23 cellular contexts compared by ENCODE assay signal in genomic region chr7:37067961-37068536, GRCh38.
DNase-seq lines count a peak whose midpoint lies in the region; ATAC-seq, FAIRE-seq and TF ChIP-seq lines count a peak whose summit lies in the region.
"Had no signal": no experiment of that assay in that cellular context is flagged by ENCODE, and none has a peak within 500 bp of the region (broad histone marks: within the 10 kb centered on the region; RNA-seq: fewer than 3 reads in every experiment).

No MANE protein-coding gene starts in this region.

- no peak for FAIRE-seq in GM12878 (lab: Jason Lieb, UNC)
- FAIRE-seq: astrocyte, GM12892 had no signal

- H3K4me2 ChIP-seq in GM12878 (ENCODE audit: control insufficient read depth, insufficient read depth), result no peak overlapping the region
- H3K4me2 ChIP-seq: PC-9, SK-N-SH had no signal

- ATAC-seq in GM12878, result no peak
- ATAC-seq: natural killer cell treated with Interleukin-12 subunit alpha and Interleukin-12 subunit beta and Interleukin-15 and Interleukin-18, amount 100 ng/mL, for 72 hours had no signal

- no peaks in the 10 kb centered on the region for H3K79me2 ChIP-seq in GM12878 (ENCODE audit: control insufficient read depth, insufficient read depth, low read length)

- CTCF ChIA-PET in GM12878 (lab: Yijun Ruan, JAX), result no interaction called here

- no TSS peak for BruUV-seq in GM12878 (replicated peaks; lab: Mats Ljungman, UMichigan)

- RAD21 ChIA-PET in GM12878 (lab: Charles Lee; ENCODE audit: unreplicated experiment), result interaction anchor here (1.7 kb wide), 1 partner anchor 114 kb away, joined by 5 read pairs; no protein-coding TSS in a partner anchor

- POLR2A ChIA-PET in GM12878 (lab: Charles Lee), result no interaction called here

- H3K4me1 ChIP-seq in GM12878 (ENCODE audit: control insufficient read depth, insufficient read depth, low read length), result peaks cover 7% of the 10 kb centered on the region
- H3K4me1 ChIP-seq: uterus had no signal

- no peaks in the 10 kb centered on the region for H3K27me3 ChIP-seq in GM06990 (replicated peaks; ENCODE audit: control insufficient read depth, insufficient read depth, low read length)
- H3K27me3 ChIP-seq in GM12878 (replicated peaks in 1 of 2; ENCODE audit: control insufficient read depth in 2 of 2, insufficient read depth in 2 of 2, low read length in 1 of 2), result no peaks in the 10 kb centered on the region
- H3K27me3 ChIP-seq: uterus had no signal

- SMC1A ChIA-PET in GM12878 (lab: Charles Lee; ENCODE audit: uncharacterized antibody, unreplicated experiment), result interaction anchor here (1.5 kb wide), 1 partner anchor 14 kb away, joined by 6 read pairs; no protein-coding TSS in a partner anchor

- no peak overlapping the region for H3K9ac ChIP-seq in GM12878 (ENCODE audit: control insufficient read depth, insufficient read depth, low read length)
- H3K9ac ChIP-seq: SK-N-SH had no signal

- no peak for TF ChIP-seq EP300 in GM12878 (IDR thresholded peaks at IDR 0.05; ENCODE audit: borderline replicate concordance in 1 of 2, control insufficient read depth in 1 of 2, low read depth in 2 of 2, low read length in 2 of 2)

- H3K4me3 ChIP-seq in GM06990 (replicated peaks; ENCODE audit: low read depth, low read length) (no peak overlapping the region), GM12878 (no peak overlapping the region)
- H3K4me3 ChIP-seq: PC-9, uterus had no signal

- H3K9me3 ChIP-seq in GM12878 (replicated peaks; ENCODE audit: control insufficient read depth, insufficient read depth, low read length), result no peaks in the 10 kb centered on the region
- H3K9me3 ChIP-seq: SK-N-SH, uterus had no signal

- TF ChIP-seq CTCF in GM06990 (IDR thresholded peaks at IDR 0.05; ENCODE audit: insufficient read depth, low read length, poor library complexity, severe bottlenecking), result no peak
- TF ChIP-seq CTCF in GM12878 (IDR thresholded peaks at IDR 0.05 in 2 of 3, conservative IDR thresholded peaks at IDR 0.05 in 1 of 3; ENCODE audit: control insufficient read depth in 2 of 3, extremely low read depth in 1 of 3, insufficient read depth in 1 of 3, low read depth in 3 of 3, low read length in 3 of 3), result no peak

- no peak for TF ChIP-seq POLR2A in GM12878 (IDR thresholded peaks at IDR 0.05; ENCODE audit: low read depth, low read length)

- no peak overlapping the region for H2AFZ ChIP-seq in GM12878 (ENCODE audit: control insufficient read depth, low read depth, low read length)
- H2AFZ ChIP-seq: PC-9 had no signal

- 0 out of 2 replicates have a peak overlapping the region, but pooled peaks have one; percentile 8 for H3K27ac ChIP-seq in GM12878 (ENCODE audit: control insufficient read depth, insufficient read depth)
- H3K27ac ChIP-seq: PC-9, uterus had no signal

- H4K20me1 ChIP-seq in GM12878 (ENCODE audit: control insufficient read depth, insufficient read depth), result no peaks in the 10 kb centered on the region

- no peaks in the 10 kb centered on the region; the same call in 1 of the 2 replicates for H3K36me3 ChIP-seq in GM06990 (ENCODE audit: control insufficient read depth, insufficient read depth, low read length)
- H3K36me3 ChIP-seq in GM12878 (ENCODE audit: control insufficient read depth in 2 of 2, insufficient read depth in 2 of 2, low read length in 1 of 2), result no peaks in the 10 kb centered on the region; a peak in 1 of 4 replicates
- H3K36me3 ChIP-seq: uterus had no signal

- TF ChIP-seq RAD21 in GM12878 (IDR thresholded peaks at IDR 0.05; ENCODE audit: insufficient read depth, low read depth, low read length), result no peak

- intact Hi-C loops in GM12878 (cut with micrococcal nuclease; ENCODE audit: unreplicated experiment), result no loop called here
- intact Hi-C loops in posterior vena cava (cut with DNase I), result no loop called here

- peak; percentile 86 for DNase-seq in COLO668 (lab: John Stamatoyannopoulos, UW; ENCODE audit: unreplicated experiment)
- peak; percentile 9 for DNase-seq in GM06990 (ENCODE audit: extremely low read depth, insufficient read length)
- peak; percentile 96 for DNase-seq in NCI-H2171 (lab: John Stamatoyannopoulos, UW)
- peak; percentile 13 for DNase-seq in GM12878 (ENCODE audit: low read depth, low spot score)
- DNase-seq in cerebellum (ENCODE audit: low spot score), result no peak
- no peak for DNase-seq in dedifferentiated amniotic fluid mesenchymal stem cell (ENCODE audit: extremely low spot score)
- DNase-seq in foreskin melanocyte, result no peak
- no peak for DNase-seq in posterior vena cava (ENCODE audit: low spot score)
- DNase-seq: activated CD8-positive, alpha-beta memory T cell treated with anti-CD3 and anti-CD28 coated beads, Interleukin-2, amount 50 U/mL, for 4 hours; activated naive CD4-positive, alpha-beta T cell treated with Interleukin-2 at 50 U/mL for 16 hours; endodermal cell; Karpas-422; kidney glomerular epithelial cell; mesenchymal stem cell; NCI-H446 treated with DMSO at 0.1 percent for 48 hours; PC-9; posterior cingulate gyrus; SK-N-SH; T1000; uterus had no signal

- 87% methylated on average over 4 of the region's 4 CpGs for WGBS in GM12878 (ENCODE audit: insufficient coverage, insufficient replicate concordance, low lambda C conversion rate, missing lambda C conversion rate)

- in situ Hi-C loops in GM12878 (cut with MboI), result no loop called here

TF ChIP-seq in GM12878, 131 proteins besides CTCF, POLR2A, EP300 and RAD21 (continues in another document):
- TF ChIP-seq ATF2 (IDR thresholded peaks at IDR 0.05; ENCODE audit: low read length), result peak; percentile 69; the same call in 1 of the 2 replicates
- TF ChIP-seq CREB1 (IDR thresholded peaks at IDR 0.05; ENCODE audit: low read depth), result peak; percentile 47; the same call in 1 of the 2 replicates
- TF ChIP-seq ZBED1 (IDR thresholded peaks at IDR 0.05; ENCODE audit: borderline replicate concordance), result no peak
- peak; percentile 76; the same call in 1 of the 2 replicates for TF ChIP-seq ZNF687 (IDR thresholded peaks at IDR 0.05)

Comparison
In these comparisons a context has a peak if more than half of its experiments do, and no peak if none do; other contexts are left out.
1. DNase-seq: peak in COLO668 (single experiment), GM06990 (single experiment), NCI-H2171 (single experiment) and GM12878 (single experiment); none in cerebellum (single experiment), dedifferentiated amniotic fluid mesenchymal stem cell (single experiment), foreskin melanocyte (single experiment) and posterior vena cava (single experiment).